In genomic region chr12:9468998-9469397, GRCh38 we compare ENCODE assay signal across 8 cellular contexts.
DNase-seq lines count a peak whose midpoint lies in the region; TF ChIP-seq lines count a peak whose summit lies in the region.
"Not testable (repeated sequence)": the region's sequence is repeated elsewhere in the genome, so short reads cannot be mapped to it uniquely, and the experiment has no call there.

No MANE protein-coding gene starts in this region.

- H3K27me3 ChIP-seq in A673 (replicated peaks; ENCODE audit: insufficient read depth, low read depth, low read length, poor library complexity); GM06990 (replicated peaks; ENCODE audit: control insufficient read depth, insufficient read depth, low read length): not testable (repeated sequence)

- H3K27ac ChIP-seq in A673 (ENCODE audit: low read depth, low read length, poor library complexity, severe bottlenecking), result not testable (repeated sequence)

- not testable (repeated sequence) for H3K4me3 ChIP-seq in A673 (ENCODE audit: low read depth, low read length, poor library complexity, severe bottlenecking); GM06990 (replicated peaks; ENCODE audit: low read depth, low read length); fibroblast of mammary gland (ENCODE audit: control insufficient read depth, low read depth, low read length)

- POLR2A ChIA-PET in A673 (lab: Charles Lee; ENCODE audit: low non-redundant PET), result not testable (repeated sequence)

- TF ChIP-seq CTCF in A673 (conservative IDR thresholded peaks at IDR 0.05; ENCODE audit: low read depth, low read length), result peak; percentile 57
- peak; percentile 41 for TF ChIP-seq CTCF in GM06990 (IDR thresholded peaks at IDR 0.05; ENCODE audit: insufficient read depth, low read length, poor library complexity, severe bottlenecking)
- peak; percentile 46 for TF ChIP-seq CTCF in fibroblast of mammary gland (conservative IDR thresholded peaks at IDR 0.05; ENCODE audit: control insufficient read depth, insufficient read depth, low read depth, low read length)

- BruUV-seq in A673 (replicated peaks; lab: Mats Ljungman, UMichigan), result not testable (repeated sequence)

- not testable (repeated sequence) for H3K9me3 ChIP-seq in A673 (ENCODE audit: low read depth, low read length, poor library complexity, severe bottlenecking)

- CTCF ChIA-PET in A673 (lab: Charles Lee), result interaction anchor here (0.6 to 1.0 kb wide), 3 partner anchors 137 to 139 kb away, joined by 3 to 5 read pairs (median 5); no protein-coding TSS in a partner anchor

- H3K4me1 ChIP-seq in A673 (ENCODE audit: insufficient read depth, low read length, poor library complexity, severe bottlenecking), result not testable (repeated sequence)

- intact Hi-C loops in A673 (cut with micrococcal nuclease; ENCODE audit: unreplicated experiment), result loop anchor here (1.0 to 10.0 kb wide), 2 partner anchors 116 to 138 kb away; no protein-coding TSS in a partner anchor

- not testable (repeated sequence) for H3K36me3 ChIP-seq in A673 (ENCODE audit: insufficient read depth, low read length, poor library complexity, severe bottlenecking); GM06990 (ENCODE audit: control insufficient read depth, insufficient read depth, low read length)

- DNase-seq in A673 (ENCODE audit: low spot score) (peak; percentile 65), MV-4-11 (lab: John Stamatoyannopoulos, UW) (peak; percentile 80), SKM-1 treated with dmso at 0.1 percent for 144 hours (lab: John Stamatoyannopoulos, UW; ENCODE audit: unreplicated experiment) (peak; percentile 26), fibroblast of mammary gland (ENCODE audit: low read depth) (peak; percentile 50), left kidney (ENCODE audit: low read depth, low spot score) (peak; percentile 90), putamen (ENCODE audit: low spot score) (peak; percentile 40)
- not testable (repeated sequence) for DNase-seq in GM06990 (ENCODE audit: extremely low read depth, insufficient read length)
- peak; percentile 26 for DNase-seq in activated naive CD4-positive, alpha-beta T cell treated with anti-CD3 and anti-CD28 coated beads, Interleukin-2, amount 50 U/mL, for 16 hours
